Comparison of ENCODE assay signal across 13 cellular contexts in the genomic region with DNA sequence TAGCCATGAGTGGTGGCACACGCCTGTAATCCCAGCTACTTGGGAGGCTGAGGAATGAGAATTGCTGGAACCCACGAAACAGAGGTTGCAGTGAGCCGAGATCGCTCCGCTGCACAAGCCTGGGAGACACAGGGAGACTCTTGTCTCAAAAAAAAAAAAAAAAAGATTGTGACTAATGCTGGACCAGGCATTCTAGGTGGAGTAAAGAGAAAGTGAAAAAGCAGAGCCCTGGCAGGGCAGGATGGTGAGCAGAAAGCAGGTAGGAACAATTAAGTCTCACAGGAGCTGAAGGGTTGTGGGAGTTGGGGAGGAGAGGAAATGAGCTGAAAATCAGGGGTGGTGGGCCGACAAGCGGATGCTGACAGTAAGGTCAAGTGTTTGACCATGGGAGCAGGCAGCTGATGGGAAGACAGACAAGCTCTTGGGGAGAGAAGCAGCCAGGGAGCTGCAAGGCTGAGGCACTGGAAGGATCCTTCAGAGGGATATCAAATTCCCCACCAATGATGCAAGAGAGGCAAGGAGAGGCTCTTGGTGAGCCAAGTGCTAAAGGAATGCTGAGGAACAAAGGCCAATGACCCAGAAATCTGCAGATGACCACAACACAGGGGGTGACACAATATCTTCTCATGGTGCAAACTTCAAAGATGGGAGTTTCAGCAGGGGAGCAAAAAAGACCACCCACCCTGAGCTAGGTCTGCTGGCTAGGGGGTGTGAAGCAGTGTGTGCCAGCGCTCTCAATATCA.
DNase-seq lines count a peak whose midpoint lies in the region; ATAC-seq, FAIRE-seq and TF ChIP-seq lines count a peak whose summit lies in the region.
"Had no signal": no experiment of that assay in that cellular context is flagged by ENCODE, and none has a peak within 500 bp of the region (broad histone marks: within the 10 kb centered on the region; RNA-seq: fewer than 3 reads in every experiment).

No MANE protein-coding gene starts in this region.

- H3K9me1 ChIP-seq in IMR-90 (ENCODE audit: insufficient read depth, low read length), result 0 out of 2 replicates have a peak, but pooled peaks cover 2% of the 10 kb centered on the region

- H3K27me3 ChIP-seq in IMR-90 (ENCODE audit: control insufficient read depth, insufficient read depth, low read length), result no peaks in the 10 kb centered on the region
- H3K27me3 ChIP-seq in small intestine (ENCODE audit: control insufficient read depth in 2 of 2, insufficient read depth in 2 of 2, low read length in 2 of 2), result no peaks in the 10 kb centered on the region
- H3K27me3 ChIP-seq: esophagus squamous epithelium had no signal

- no peaks in the 10 kb centered on the region for H4K20me1 ChIP-seq in IMR-90 (ENCODE audit: insufficient read depth, low read length)

- no peak overlapping the region for H3K23ac ChIP-seq in IMR-90 (ENCODE audit: low read depth, low read length)

- no peak for TF ChIP-seq RAD21 in IMR-90 (IDR thresholded peaks at IDR 0.05; ENCODE audit: low read length)

- H3K27ac ChIP-seq in IMR-90 (ENCODE audit: insufficient read depth, low read length), result no peak overlapping the region
- peak overlapping the region; percentile 74 for H3K27ac ChIP-seq in mesodermal cell (ENCODE audit: low read depth, low read length, severe bottlenecking)
- no peak overlapping the region for H3K27ac ChIP-seq in small intestine (ENCODE audit: low read depth in 1 of 2, low read length in 1 of 2)
- H3K27ac ChIP-seq: C4-2B, esophagus squamous epithelium had no signal

- BruUV-seq in IMR-90 (replicated peaks; lab: Mats Ljungman, UMichigan), result no TSS peak

- H4K8ac ChIP-seq in IMR-90 (ENCODE audit: low read depth in 2 of 2, low read length in 2 of 2), result no peak overlapping the region; a peak in 1 of 4 replicates

- peaks cover 3% of the 10 kb centered on the region; the same call in 1 of the 2 replicates for H3K4me1 ChIP-seq in IMR-90 (ENCODE audit: control insufficient read depth, insufficient read depth, low read length)
- H3K4me1 ChIP-seq in mesodermal cell (ENCODE audit: control insufficient read depth, insufficient read depth, low read length, poor library complexity, severe bottlenecking), result peaks cover 8% of the 10 kb centered on the region
- H3K4me1 ChIP-seq in small intestine (ENCODE audit: control insufficient read depth in 2 of 2, insufficient read depth in 1 of 2, low read depth in 1 of 2, low read length in 1 of 2), result no peaks in the 10 kb centered on the region
- H3K4me1 ChIP-seq: esophagus squamous epithelium had no signal

- TF ChIP-seq POLR2A in IMR-90 (IDR thresholded peaks at IDR 0.05; ENCODE audit: low read depth, low read length), result no peak

- H3K18ac ChIP-seq in IMR-90 (ENCODE audit: low read depth, low read length), result no peak overlapping the region

- no peak overlapping the region for H3K9ac ChIP-seq in IMR-90 (ENCODE audit: low read depth, low read length)

- peak overlapping the region; percentile 17 for H2AK9ac ChIP-seq in IMR-90 (replicated peaks; ENCODE audit: low read depth, low read length, poor library complexity)

- ATAC-seq in IMR-90 (ENCODE audit: low read depth), result peak; percentile 98
- ATAC-seq in HG02571 (IDR thresholded peaks at IDR 0.05; ENCODE audit: unreplicated experiment), result no peak
- ATAC-seq in HG02885 (IDR thresholded peaks at IDR 0.05; ENCODE audit: poor library complexity, unreplicated experiment), result no peak

- no peak overlapping the region for H2BK15ac ChIP-seq in IMR-90 (ENCODE audit: low read depth, low read length)

- peak overlapping the region; percentile 75 for H2AFZ ChIP-seq in IMR-90 (replicated peaks; ENCODE audit: low read length, poor library complexity)

- dilution Hi-C loops in IMR-90 (cut with HindIII; ENCODE audit: low sequenced_read_pairs, unreplicated experiment), result no loop called here

- H3K4me3 ChIP-seq in IMR-90 (ENCODE audit: insufficient read depth, low read depth, low read length), result no peak overlapping the region
- peak overlapping the region; percentile 27 for H3K4me3 ChIP-seq in choroid plexus epithelial cell (ENCODE audit: low read depth, low read length)
- no peak overlapping the region for H3K4me3 ChIP-seq in mesodermal cell (ENCODE audit: extremely low read depth, insufficient read depth, low read length, poor library complexity, severe bottlenecking)
- H3K4me3 ChIP-seq in small intestine (ENCODE audit: low read depth in 1 of 2, low read length in 2 of 2), result no peak overlapping the region
- H3K4me3 ChIP-seq: esophagus squamous epithelium had no signal

- H3K14ac ChIP-seq in IMR-90 (replicated peaks; ENCODE audit: low read depth, low read length), result no peak overlapping the region

- no peak for FAIRE-seq in small intestine (lab: Jason Lieb, UNC)

- POLR2A ChIA-PET in IMR-90 (lab: Charles Lee; ENCODE audit: unreplicated experiment), result no interaction called here

- no peak overlapping the region for H3K56ac ChIP-seq in IMR-90 (ENCODE audit: extremely low read depth, insufficient read depth, low read length)

- 94% methylated on average over 3 of the region's 8 CpGs; no CpG with 5 or more reads in 1 of the 2 experiments for WGBS in IMR-90 (ENCODE audit: extremely low coverage in 2 of 2, insufficient read length in 1 of 2), 2 experiments
- WGBS in mesodermal cell (ENCODE audit: insufficient coverage in 2 of 2), 2 experiments, result 82 to 92% methylated on average over 7 of the region's 8 CpGs
- WGBS in small intestine, 3 donors, result 90 to 96% (median 92%) methylated on average over 8 of the region's 8 CpGs

- no peak overlapping the region for H4K5ac ChIP-seq in IMR-90 (ENCODE audit: low read depth, low read length)

- no peaks in the 10 kb centered on the region for H3K9me3 ChIP-seq in IMR-90 (ENCODE audit: control insufficient read depth, insufficient read depth, low read length)
- no peaks in the 10 kb centered on the region for H3K9me3 ChIP-seq in mesodermal cell (ENCODE audit: control insufficient read depth, low read length)
- no peaks in the 10 kb centered on the region for H3K9me3 ChIP-seq in small intestine (ENCODE audit: control insufficient read depth, low read depth)
- H3K9me3 ChIP-seq: esophagus squamous epithelium had no signal

- no peak overlapping the region for H4K91ac ChIP-seq in IMR-90 (ENCODE audit: insufficient read depth, low read depth, low read length)

- H3K4ac ChIP-seq in IMR-90 (ENCODE audit: low read depth, low read length), result no peak overlapping the region; the same call in 1 of the 2 replicates

- H3K79me1 ChIP-seq in IMR-90 (ENCODE audit: low read depth in 1 of 2, low read length in 2 of 2), result no peaks in the 10 kb centered on the region

- intact Hi-C loops in IMR-90 (cut with micrococcal nuclease), result no loop called here

- peak overlapping the region; percentile 3 for H2BK120ac ChIP-seq in IMR-90 (ENCODE audit: low read depth, low read length)

- DNase-seq in AG08396 (ENCODE audit: low spot score) (peak; percentile 60), IMR-90 (peak; percentile 83), choroid plexus epithelial cell (ENCODE audit: low read depth) (peak; percentile 94), GM13977 (ENCODE audit: low spot score) (no peak), small intestine (no peak)
- DNase-seq: activated CD4-positive, alpha-beta T cell treated with anti-CD3 and anti-CD28 coated beads, Interleukin-2, amount 10 ng/mL, durations not matched to agents 7 days and 5 days; activated naive CD8-positive, alpha-beta T cell treated with anti-CD3 and anti-CD28 coated beads, Interleukin-2, amount 10 ng/mL, durations not matched to agents 7 days and 5 days; esophagus squamous epithelium; NCI-H1694 treated with DMSO at 0.1 percent for 48 hours had no signal

- no peak overlapping the region for H2AK5ac ChIP-seq in IMR-90 (ENCODE audit: low read depth, low read length)

- no peak overlapping the region for H2BK5ac ChIP-seq in IMR-90 (ENCODE audit: low read depth, low read length, poor library complexity, severe bottlenecking)

- in situ Hi-C loops in IMR-90 (cut with MboI; ENCODE audit: low sequenced_read_pairs) (no loop called here), GM13977 (cut with MboI; ENCODE audit: low pct_unique_long_range_greater_than_20kb, low sequenced_read_pairs, unreplicated experiment) (no loop called here)

- H3K36me3 ChIP-seq in IMR-90 (ENCODE audit: control insufficient read depth, insufficient read depth, low read length) (no peaks in the 10 kb centered on the region), mesodermal cell (ENCODE audit: control insufficient read depth, insufficient read depth, low read length) (no peaks in the 10 kb centered on the region), small intestine (ENCODE audit: control insufficient read depth in 2 of 2, insufficient read depth in 2 of 2, low read length in 2 of 2) (no peaks in the 10 kb centered on the region)
- H3K36me3 ChIP-seq: esophagus squamous epithelium had no signal

- H2BK20ac ChIP-seq in IMR-90 (ENCODE audit: low read depth, low read length), result no peak overlapping the region; the same call in 1 of the 2 replicates

- TF ChIP-seq CTCF in IMR-90 (conservative IDR thresholded peaks at IDR 0.05; ENCODE audit: low read depth, low read length) (no peak), choroid plexus epithelial cell (conservative IDR thresholded peaks at IDR 0.05; ENCODE audit: low read depth, low read length) (no peak), GM13977 (IDR thresholded peaks at IDR 0.05; ENCODE audit: extremely low read depth, insufficient read depth, missing control alignments) (no peak)

- CTCF ChIA-PET in IMR-90 (lab: Yijun Ruan, JAX), result no interaction called here

- H3K4me2 ChIP-seq in IMR-90 (ENCODE audit: low read depth, low read length), result no peak overlapping the region; the same call in 1 of the 2 replicates

TF ChIP-seq in IMR-90, 13 proteins besides CTCF, POLR2A, EP300 and RAD21:
- TF ChIP-seq CHD1 (IDR thresholded peaks at IDR 0.05; ENCODE audit: low read depth, low read length) (no peak), MAFK (IDR thresholded peaks at IDR 0.05; ENCODE audit: low read depth, low read length) (no peak), CEBPB (IDR thresholded peaks at IDR 0.05; ENCODE audit: low read depth, low read length) (peak; percentile 94), RCOR1 (IDR thresholded peaks at IDR 0.05; ENCODE audit: insufficient replicate concordance, low read length) (no peak)

Comparison
In these comparisons a context has a peak if more than half of its experiments do, and no peak if none do; other contexts are left out.
1. DNase-seq: peak in AG08396 (single experiment), IMR-90 (single experiment) and choroid plexus epithelial cell (single experiment); none in GM13977 (single experiment) and small intestine (single experiment).